10 cellular contexts compared by ENCODE assay signal in the genomic region with DNA sequence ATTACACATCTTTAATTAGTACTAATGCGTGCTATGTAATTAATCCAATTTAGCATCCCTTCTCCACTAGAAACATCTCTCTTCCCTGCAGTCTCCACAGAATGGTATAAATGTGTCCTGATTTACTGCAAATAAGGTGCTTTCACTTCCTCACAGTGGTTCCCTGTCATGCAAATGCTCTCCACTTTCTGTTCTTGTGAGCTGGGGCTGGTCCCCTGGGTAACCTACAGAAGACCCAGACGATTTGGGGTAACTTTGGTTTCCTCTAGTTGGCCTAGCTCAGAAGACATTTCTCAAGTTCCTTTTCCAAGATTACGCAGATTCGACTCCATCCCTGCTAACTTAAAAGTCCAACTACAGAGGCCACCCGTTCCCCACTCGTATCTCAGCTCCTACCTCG. TPM values are rescaled to one million over a fixed set of nuclear protein-coding genes. Genes with fewer than 3 reads are reported as not detected.
DNase-seq lines count a peak whose midpoint lies in the region; ATAC-seq and TF ChIP-seq lines count a peak whose summit lies in the region.
"Had no signal": no experiment of that assay in that cellular context is flagged by ENCODE, and none has a peak within 500 bp of the region (broad histone marks: within the 10 kb centered on the region; RNA-seq: fewer than 3 reads in every experiment).

No MANE protein-coding gene starts in this region.

- H3K9me3 Mint-ChIP-seq in activated CD8-positive, alpha-beta T cell treated with anti-CD3 and anti-CD28 coated beads for 36 hours = peaks cover 3% of the 10 kb centered on the region

- no peak overlapping the region for H3K4me3 Mint-ChIP-seq in activated CD8-positive, alpha-beta T cell treated with anti-CD3 and anti-CD28 coated beads for 36 hours
- H3K4me3 Mint-ChIP-seq: CD4-positive, alpha-beta memory T cell had no signal

- no peaks in the 10 kb centered on the region for H4K20me1 ChIP-seq in SU-DHL-6 (ENCODE audit: low read depth, low read length)

- DNase-seq in GM12864 (ENCODE audit: low read depth) (peak; percentile 76), GM20000 (ENCODE audit: low spot score) (peak; percentile 53), mucosa of gallbladder (ENCODE audit: low spot score) (no peak)
- DNase-seq in activated CD4-positive, alpha-beta T cell treated with anti-CD3 and anti-CD28 coated beads, Interleukin-2, amount 50 U/mL, for 4 hours = no peak
- DNase-seq in activated CD8-positive, alpha-beta memory T cell treated with anti-CD3 and anti-CD28 coated beads, Interleukin-2, amount 50 U/mL, for 48 hours = no peak
- DNase-seq in activated CD8-positive, alpha-beta T cell treated with anti-CD3 and anti-CD28 coated beads for 36 hours = no peak
- DNase-seq: CD4-positive, alpha-beta memory T cell; pancreas had no signal

- H3K36me3 Mint-ChIP-seq in activated CD8-positive, alpha-beta T cell treated with anti-CD3 and anti-CD28 coated beads for 36 hours (ENCODE audit: low read depth) = no peaks in the 10 kb centered on the region
- H3K36me3 Mint-ChIP-seq: CD4-positive, alpha-beta memory T cell had no signal

- H3K9ac ChIP-seq in SU-DHL-6 (ENCODE audit: low read length) = no peak overlapping the region

- no peak overlapping the region for H2AFZ ChIP-seq in SU-DHL-6 (ENCODE audit: low read depth, low read length, severe bottlenecking)

- intact Hi-C loops in activated CD8-positive, alpha-beta T cell treated with anti-CD3 and anti-CD28 coated beads for 36 hours (cut with micrococcal nuclease) = no loop called here

- H3K79me2 ChIP-seq in SU-DHL-6 (ENCODE audit: insufficient read depth, low read length) = no peaks in the 10 kb centered on the region

- H3K27me3 ChIP-seq in SU-DHL-6 (ENCODE audit: low read length) = no peaks in the 10 kb centered on the region
- H3K27me3 ChIP-seq: pancreas had no signal

- POLR2A ChIA-PET in activated CD8-positive, alpha-beta T cell treated with anti-CD3 and anti-CD28 coated beads for 36 hours (lab: Charles Lee) = no interaction called here

- no peaks in the 10 kb centered on the region for H3K9me2 ChIP-seq in SU-DHL-6 (replicated peaks; ENCODE audit: insufficient read depth, low read length)

- peaks cover 5% of the 10 kb centered on the region for H3K27me3 Mint-ChIP-seq in activated CD8-positive, alpha-beta T cell treated with anti-CD3 and anti-CD28 coated beads for 36 hours

- H3K4me2 ChIP-seq in SU-DHL-6 (ENCODE audit: low read depth, low read length, poor library complexity, severe bottlenecking) = peak overlapping the region; percentile 17

- peaks cover 14% of the 10 kb centered on the region; the same call in 1 of the 2 replicates for H3K9me3 ChIP-seq in SU-DHL-6 (ENCODE audit: insufficient read depth, low read length)
- H3K9me3 ChIP-seq: pancreas had no signal

- H3K4me1 Mint-ChIP-seq in activated CD8-positive, alpha-beta T cell treated with anti-CD3 and anti-CD28 coated beads for 36 hours (ENCODE audit: low read depth) = no peaks in the 10 kb centered on the region
- H3K4me1 Mint-ChIP-seq: CD4-positive, alpha-beta memory T cell had no signal

- TF ChIP-seq CTCF in GM12864 (IDR thresholded peaks at IDR 0.05; ENCODE audit: low read depth, low read length, missing control alignments) (no peak), GM20000 (IDR thresholded peaks at IDR 0.05; ENCODE audit: extremely low read depth, missing control alignments) (no peak), SU-DHL-6 (IDR thresholded peaks at IDR 0.05; ENCODE audit: insufficient read depth, low read length, poor library complexity, severe bottlenecking) (no peak)
- no peak for TF ChIP-seq CTCF in activated CD8-positive, alpha-beta T cell treated with anti-CD3 and anti-CD28 coated beads for 36 hours (IDR thresholded peaks at IDR 0.05)

- 0 out of 2 replicates have a peak, but pooled peaks cover 6% of the 10 kb centered on the region for H3K36me3 ChIP-seq in SU-DHL-6 (ENCODE audit: low read length)
- H3K36me3 ChIP-seq: pancreas had no signal

- CTCF ChIA-PET in activated CD8-positive, alpha-beta T cell treated with anti-CD3 and anti-CD28 coated beads for 36 hours (lab: Charles Lee) = no interaction called here

- H3K4me3 ChIP-seq in GM12864 (ENCODE audit: low read depth, low read length) (no peak overlapping the region), SU-DHL-6 (ENCODE audit: insufficient read depth, low read length, poor library complexity, severe bottlenecking) (no peak overlapping the region)
- H3K4me3 ChIP-seq: pancreas had no signal

- H3F3A ChIP-seq in SU-DHL-6 (ENCODE audit: insufficient read depth) = no peaks in the 10 kb centered on the region

- H3K27ac Mint-ChIP-seq in activated CD8-positive, alpha-beta T cell treated with anti-CD3 and anti-CD28 coated beads for 36 hours = no peak overlapping the region
- H3K27ac Mint-ChIP-seq: CD4-positive, alpha-beta memory T cell had no signal

- H3K27ac ChIP-seq in SU-DHL-6 (ENCODE audit: low read depth, low read length) = no peak overlapping the region

- peak; percentile 99 for ATAC-seq in HG03095 (IDR thresholded peaks at IDR 0.05; ENCODE audit: unreplicated experiment)
- ATAC-seq in activated CD8-positive, alpha-beta T cell treated with anti-CD3 and anti-CD28 coated beads for 36 hours = no peak

RNA-seq across cellular contexts. Expression of gene NEDD4L, which starts 29.0 kb away (rescaled TPM):
- total RNA-seq in activated CD8-positive, alpha-beta T cell treated with anti-CD3 and anti-CD28 coated beads for 36 hours = 1 to 10 TPM; 7.5 to 8.5 TPM
- 99.5 TPM for total RNA-seq in mucosa of gallbladder

Comparison
In these comparisons a context has a peak if more than half of its experiments do, and no peak if none do; other contexts are left out.
1. DNase-seq: peak in GM12864 (single experiment) and GM20000 (single experiment); none in activated CD4-positive, alpha-beta T cell treated with anti-CD3 and anti-CD28 coated beads, Interleukin-2, amount 50 U/mL, for 4 hours (0 of 2), activated CD8-positive, alpha-beta memory T cell treated with anti-CD3 and anti-CD28 coated beads, Interleukin-2, amount 50 U/mL, for 48 hours (single experiment), activated CD8-positive, alpha-beta T cell treated with anti-CD3 and anti-CD28 coated beads for 36 hours (single experiment) and mucosa of gallbladder (single experiment).
2. RNA of gene NEDD4L, which starts 29.0 kb away (total RNA-seq): 99.5 TPM in mucosa of gallbladder (single experiment); 7.5 to 8.5 TPM in activated CD8-positive, alpha-beta T cell treated with anti-CD3 and anti-CD28 coated beads for 36 hours; every median in the first group is over 10 times any median in the second.